8 cellular contexts compared by ENCODE assay signal in the genomic region with DNA sequence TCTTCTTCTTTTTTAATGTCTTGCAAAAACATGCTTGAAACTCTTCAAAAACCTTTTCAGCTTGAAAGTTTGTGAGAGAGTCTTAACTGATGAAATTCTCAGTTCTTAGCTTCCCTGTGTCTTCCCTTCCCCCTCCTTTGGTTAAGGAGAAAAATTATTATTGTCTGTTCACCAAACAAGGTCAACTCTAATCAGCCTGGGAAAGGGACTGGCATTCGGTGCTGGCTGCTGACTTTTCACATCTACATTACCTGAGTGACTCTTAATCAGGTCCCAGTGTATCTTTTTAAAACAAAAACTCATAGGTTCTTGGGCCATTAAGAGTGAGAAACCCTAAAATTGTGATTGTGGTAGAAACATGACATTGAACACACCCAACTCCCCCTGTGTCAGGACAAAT.
"Had no signal": no experiment of that assay in that cellular context is flagged by ENCODE, and none has a peak within 500 bp of the region (broad histone marks: within the 10 kb centered on the region; RNA-seq: fewer than 3 reads in every experiment).

No MANE protein-coding gene starts in this region.

- H3K27ac ChIP-seq: HL-60 had no signal

- H3K4me3 Mint-ChIP-seq: GM23338, H9, IgD-negative memory B cell had no signal

- H3K4me2 ChIP-seq: GM23338 had no signal

- FAIRE-seq: H1, H54, HepG2 had no signal

- H3K27me3 Mint-ChIP-seq: IgD-negative memory B cell had no signal

- H3K36me3 Mint-ChIP-seq: IgD-negative memory B cell had no signal

- H3K4me3 ChIP-seq: GM23338 had no signal

- H3K4me1 Mint-ChIP-seq: IgD-negative memory B cell had no signal

- DNase-seq: H9, HCEC 1CT had no signal

- H3K27ac Mint-ChIP-seq: GM23338, H9, IgD-negative memory B cell had no signal

- H3K9me3 Mint-ChIP-seq: GM23338, H9 had no signal

- H2AFZ ChIP-seq: GM23338 had no signal
